In genomic region chr4:56953680-56954520, GRCh38 we compare ENCODE assay signal across 1 cellular context.
TF ChIP-seq lines count a peak whose summit lies in the region.

No MANE protein-coding gene starts in this region.

TF ChIP-seq in HepG2, 621 proteins besides CTCF, POLR2A, EP300 and RAD21:
- TF ChIP-seq BORCS8-MEF2B (CRISPR knock-in tag; IDR thresholded peaks at IDR 0.05), result no peak
- TF ChIP-seq ZNF687 (CRISPR knock-in tag; IDR thresholded peaks at IDR 0.05), result no peak
